ENCODE assay signal across 1 cellular context in genomic region chr10:125714728-125715127, GRCh38.
TF ChIP-seq lines count a peak whose summit lies in the region.
"Not testable (repeated sequence)": the region's sequence is repeated elsewhere in the genome, so short reads cannot be mapped to it uniquely, and the experiment has no call there.

No MANE protein-coding gene starts in this region.

- not testable (repeated sequence) for H3K9me3 ChIP-seq in HEK293 (ENCODE audit: control insufficient read depth, insufficient read depth, low read depth, low read length)

- not testable (repeated sequence) for H3K4me1 ChIP-seq in HEK293 (ENCODE audit: control insufficient read depth, insufficient read depth, low read length)

- H3K4me3 ChIP-seq in HEK293 (ENCODE audit: low read depth, low read length), result not testable (repeated sequence)

- CTCF ChIA-PET in HEK293 (lab: Yijun Ruan, JAX), result not testable (repeated sequence)

- not testable (repeated sequence) for H3K36me3 ChIP-seq in HEK293 (ENCODE audit: control insufficient read depth in 2 of 2, insufficient read depth in 1 of 2, low read length in 2 of 2)

- not testable (repeated sequence) for H3K27ac ChIP-seq in HEK293 (ENCODE audit: extremely low read depth, low read depth, low read length)

- not testable (repeated sequence) for TF ChIP-seq CTCF in HEK293 (tag by site-specific recombination; IDR thresholded peaks at IDR 0.05)

- POLR2A ChIA-PET in HEK293 (lab: Yijun Ruan, JAX), result not testable (repeated sequence)

TF ChIP-seq in HEK293, 187 proteins besides CTCF, POLR2A, EP300 and RAD21:
- TF ChIP-seq ZNF146 (tag by site-specific recombination; IDR thresholded peaks at IDR 0.05) (peak; percentile 90), ZNF580 (tag by site-specific recombination; IDR thresholded peaks at IDR 0.05) (peak; percentile 73; the same call in 1 of the 2 replicates), ZNF280D (tag by site-specific recombination; IDR thresholded peaks at IDR 0.05) (peak; percentile 53; the same call in 1 of the 2 replicates)
